Comparison of ENCODE assay signal across 1 cellular context in the genomic region with DNA sequence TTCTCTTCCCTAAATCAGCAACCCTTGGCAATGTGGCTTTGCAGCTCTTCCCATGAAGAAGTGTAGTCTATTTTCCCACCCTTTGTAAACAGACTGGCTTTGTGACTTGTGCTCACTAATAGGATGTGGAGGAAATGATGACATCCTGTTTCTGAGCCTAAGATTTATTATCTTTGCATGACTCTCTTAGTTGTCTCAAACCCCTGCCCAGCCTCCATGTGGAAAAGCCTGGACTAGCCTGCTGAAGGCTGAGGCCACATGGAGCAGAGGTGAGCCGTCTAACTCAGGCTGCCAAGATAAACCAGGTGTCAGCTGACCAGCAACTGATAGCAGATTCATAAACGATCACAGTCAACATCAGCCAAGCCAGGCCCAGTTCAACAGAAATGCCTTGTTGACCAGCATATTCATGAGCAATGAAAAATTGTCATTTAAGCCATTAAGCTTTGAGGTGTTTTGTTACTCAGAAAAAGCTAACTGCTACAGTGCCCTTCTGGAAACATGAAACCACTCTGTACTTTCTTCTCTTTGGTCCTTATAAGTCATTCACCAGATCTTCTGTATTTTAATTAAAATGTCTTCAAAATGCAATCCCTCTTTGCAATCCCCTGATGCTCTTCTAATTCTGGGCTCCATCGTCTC.
TF ChIP-seq lines count a peak whose summit lies in the region.

No MANE protein-coding gene starts in this region.

TF ChIP-seq in endothelial cell of umbilical vein, 7 proteins besides CTCF, POLR2A, EP300 and RAD21 (continued from another document):
- TF ChIP-seq POLR2AphosphoS5 (IDR thresholded peaks at IDR 0.05; ENCODE audit: insufficient read depth, low read depth, low read length) = peak; percentile 78
- TF ChIP-seq, protein P1, sequence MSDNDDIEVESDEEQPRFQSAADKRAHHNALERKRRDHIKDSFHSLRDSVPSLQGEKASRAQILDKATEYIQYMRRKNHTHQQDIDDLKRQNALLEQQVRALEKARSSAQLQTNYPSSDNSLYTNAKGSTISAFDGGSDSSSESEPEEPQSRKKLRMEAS (IDR thresholded peaks at IDR 0.05; ENCODE audit: insufficient read depth, insufficient read length) = peak; percentile 42
